ENCODE assay signal across 2 cellular contexts in genomic region chr1:32462977-32463376, GRCh38. TPM values are rescaled to one million over a fixed set of nuclear protein-coding genes. Genes with fewer than 3 reads are reported as not detected.
"Had no signal": no experiment of that assay in that cellular context is flagged by ENCODE, and none has a peak within 500 bp of the region (broad histone marks: within the 10 kb centered on the region; RNA-seq: fewer than 3 reads in every experiment).

No MANE protein-coding gene starts in this region.

RNA-seq across cellular contexts. Expression of gene ZBTB8B, which starts 1.9 kb away (rescaled TPM):
- total RNA-seq: GM23248, HFFc6 had no signal
- polyA plus RNA-seq: GM23248 had no signal
